Comparison of ENCODE assay signal across 12 cellular contexts in the genomic region with DNA sequence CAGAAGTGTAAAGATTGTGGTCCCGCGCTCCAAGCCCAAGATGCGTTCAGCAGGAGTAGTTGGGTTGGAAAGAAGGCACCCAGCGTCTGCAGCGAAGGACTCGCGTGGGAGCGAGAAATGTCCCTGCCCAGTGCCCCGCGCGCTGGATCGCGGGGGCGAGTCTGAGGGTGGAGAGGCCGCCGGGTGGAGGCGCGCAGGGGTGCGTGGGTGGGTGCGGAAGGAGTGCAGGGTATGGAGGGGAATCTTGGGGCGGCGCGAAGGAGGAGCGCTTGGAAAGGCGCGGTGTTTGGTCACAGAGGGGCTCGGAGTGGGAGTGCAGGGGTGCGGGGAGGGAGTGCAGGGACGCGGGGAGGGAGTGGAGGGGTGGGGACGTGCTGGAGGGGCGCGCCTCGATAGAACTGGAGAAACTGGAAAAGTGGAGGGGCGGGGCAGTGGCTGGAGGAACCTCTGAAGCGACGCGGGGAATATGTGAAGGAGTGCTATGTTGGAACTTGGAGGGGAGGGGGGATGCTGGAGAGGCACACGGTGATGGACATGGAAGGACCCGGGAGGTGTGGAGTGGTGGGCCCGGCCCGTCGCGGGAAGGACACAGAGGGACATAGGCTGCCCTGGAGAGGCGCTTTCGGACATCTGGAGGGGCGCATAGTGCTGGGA. TPM values are rescaled to one million over a fixed set of nuclear protein-coding genes. Genes with fewer than 3 reads are reported as not detected.
DNase-seq lines count a peak whose midpoint lies in the region; ATAC-seq, FAIRE-seq and TF ChIP-seq lines count a peak whose summit lies in the region.
"Had no signal": no experiment of that assay in that cellular context is flagged by ENCODE, and none has a peak within 500 bp of the region (broad histone marks: within the 10 kb centered on the region; RNA-seq: fewer than 3 reads in every experiment).

No MANE protein-coding gene starts in this region.

- no peak overlapping the region for H3K27ac Mint-ChIP-seq in neural progenitor cell
- H3K27ac Mint-ChIP-seq: activated naive CD8-positive, alpha-beta T cell had no signal

- H3K9me3 ChIP-seq in IMR-90 (ENCODE audit: control insufficient read depth, insufficient read depth, low read length) (no peaks in the 10 kb centered on the region), neural progenitor cell (ENCODE audit: low read depth) (no peaks in the 10 kb centered on the region), transverse colon (no peaks in the 10 kb centered on the region)

- H3K14ac ChIP-seq in IMR-90 (replicated peaks; ENCODE audit: low read depth, low read length) = no peak overlapping the region

- H3K23ac ChIP-seq in IMR-90 (ENCODE audit: low read depth, low read length) = no peak overlapping the region

- TF ChIP-seq POLR2A in IMR-90 (IDR thresholded peaks at IDR 0.05; ENCODE audit: low read depth, low read length) (no peak), transverse colon (IDR thresholded peaks at IDR 0.05) (no peak)

- H4K5ac ChIP-seq in IMR-90 (ENCODE audit: low read depth, low read length) = no peak overlapping the region

- peaks cover 11% of the 10 kb centered on the region for H3K9me3 Mint-ChIP-seq in neural progenitor cell

- H3K36me3 ChIP-seq in IMR-90 (ENCODE audit: control insufficient read depth, insufficient read depth, low read length) (no peaks in the 10 kb centered on the region), neural progenitor cell (no peaks in the 10 kb centered on the region), transverse colon (no peaks in the 10 kb centered on the region)

- H2BK120ac ChIP-seq in IMR-90 (ENCODE audit: low read depth, low read length) = no peak overlapping the region

- in situ Hi-C loops in IMR-90 (cut with MboI; ENCODE audit: low sequenced_read_pairs) (loop anchor here (25.0 kb wide), 1 partner anchor 1522 kb away; no protein-coding TSS in a partner anchor), transverse colon (cut with MboI; ENCODE audit: low pct_ligation_motif_present in 1 of 4, low pct_unique_long_range_greater_than_20kb in 1 of 4, low sequenced_read_pairs in 3 of 4) (no loop called here)

- H3K79me1 ChIP-seq in IMR-90 (ENCODE audit: low read depth in 1 of 2, low read length in 2 of 2) = no peaks in the 10 kb centered on the region

- H4K91ac ChIP-seq in IMR-90 (ENCODE audit: insufficient read depth, low read depth, low read length) = no peak overlapping the region

- no peak overlapping the region for H2BK5ac ChIP-seq in IMR-90 (ENCODE audit: low read depth, low read length, poor library complexity, severe bottlenecking)

- no peak overlapping the region for H4K8ac ChIP-seq in IMR-90 (ENCODE audit: low read depth in 2 of 2, low read length in 2 of 2)

- no peak for TF ChIP-seq RAD21 in IMR-90 (IDR thresholded peaks at IDR 0.05; ENCODE audit: low read length)

- ATAC-seq in IMR-90 (ENCODE audit: low read depth) (peak; percentile 32), GM19395 (IDR thresholded peaks at IDR 0.05; ENCODE audit: unreplicated experiment) (no peak)

- CTCF ChIA-PET in IMR-90 (lab: Yijun Ruan, JAX) = no interaction called here

- peak overlapping the region; percentile 60; the same call in 1 of the 2 replicates for H3K4me2 ChIP-seq in IMR-90 (ENCODE audit: low read depth, low read length)
- peak overlapping the region; percentile 85 for H3K4me2 ChIP-seq in neural progenitor cell

- peak overlapping the region; percentile 55 for H2AK9ac ChIP-seq in IMR-90 (replicated peaks; ENCODE audit: low read depth, low read length, poor library complexity)

- H3K4ac ChIP-seq in IMR-90 (ENCODE audit: low read depth, low read length) = no peak overlapping the region

- BruUV-seq in IMR-90 (replicated peaks; lab: Mats Ljungman, UMichigan) = no TSS peak

- H3K56ac ChIP-seq in IMR-90 (ENCODE audit: extremely low read depth, insufficient read depth, low read length) = no peak overlapping the region

- no peak for FAIRE-seq in frontal cortex (lab: Jason Lieb, UNC)
- FAIRE-seq: islet of Langerhans, TTC549 had no signal

- H3K27ac ChIP-seq in IMR-90 (ENCODE audit: insufficient read depth, low read length) (no peak overlapping the region), neural progenitor cell (no peak overlapping the region), transverse colon (no peak overlapping the region)

- H3K18ac ChIP-seq in IMR-90 (ENCODE audit: low read depth, low read length) = no peak overlapping the region

- no peak for TF ChIP-seq CTCF in IMR-90 (conservative IDR thresholded peaks at IDR 0.05; ENCODE audit: low read depth, low read length)
- TF ChIP-seq CTCF in fibroblast of pulmonary artery (IDR thresholded peaks at IDR 0.05; ENCODE audit: low read length, missing control alignments) = no peak
- no peak for TF ChIP-seq CTCF in neural progenitor cell (IDR thresholded peaks at IDR 0.05)
- TF ChIP-seq CTCF in transverse colon (IDR thresholded peaks at IDR 0.05) = no peak

- H3K9me1 ChIP-seq in IMR-90 (ENCODE audit: insufficient read depth, low read length) = no peaks in the 10 kb centered on the region

- H3K27me3 ChIP-seq in IMR-90 (ENCODE audit: control insufficient read depth, insufficient read depth, low read length) (peaks cover 19% of the 10 kb centered on the region), neural progenitor cell (peaks cover 34% of the 10 kb centered on the region), transverse colon (peaks cover 25% of the 10 kb centered on the region)

- H3K36me3 Mint-ChIP-seq in neural progenitor cell = no peaks in the 10 kb centered on the region
- H3K36me3 Mint-ChIP-seq: activated naive CD8-positive, alpha-beta T cell had no signal

- no peak overlapping the region for H3K9ac ChIP-seq in IMR-90 (ENCODE audit: low read depth, low read length)
- no peak overlapping the region for H3K9ac ChIP-seq in neural progenitor cell

- H3K4me1 ChIP-seq in IMR-90 (ENCODE audit: control insufficient read depth, insufficient read depth, low read length) (no peaks in the 10 kb centered on the region; the same call in 1 of the 2 replicates), neural progenitor cell (no peaks in the 10 kb centered on the region), transverse colon (no peaks in the 10 kb centered on the region)

- H2BK20ac ChIP-seq in IMR-90 (ENCODE audit: low read depth, low read length) = no peak overlapping the region

- H2AFZ ChIP-seq in IMR-90 (replicated peaks; ENCODE audit: low read length, poor library complexity) (peak overlapping the region; percentile 72), neural progenitor cell (replicated peaks) (peak overlapping the region; percentile 96)

- H4K20me1 ChIP-seq in IMR-90 (ENCODE audit: insufficient read depth, low read length) (no peaks in the 10 kb centered on the region), neural progenitor cell (ENCODE audit: low read depth) (no peaks in the 10 kb centered on the region)

- no peaks in the 10 kb centered on the region for H3K79me2 ChIP-seq in neural progenitor cell (ENCODE audit: low read depth)

- dilution Hi-C loops in IMR-90 (cut with HindIII; ENCODE audit: low sequenced_read_pairs, unreplicated experiment) = no loop called here

- WGBS in IMR-90 (ENCODE audit: extremely low coverage in 2 of 2, insufficient read length in 1 of 2), 2 experiments = 2% methylated on average over 24 of the region's 47 CpGs; no CpG with 5 or more reads in 1 of the 2 experiments
- 9 to 18% methylated on average over 19 to 46 of the region's 47 CpGs for WGBS in transverse colon (ENCODE audit: low coverage in 1 of 2), 2 donors

- DNase-seq in AG08396 (ENCODE audit: low spot score) (peak; percentile 25), IMR-90 (no peak), fibroblast of pulmonary artery (ENCODE audit: low read depth) (no peak), neural progenitor cell (ENCODE audit: low spot score) (peak; percentile 57), frontal cortex (ENCODE audit: low spot score in 2 of 2) (no peak), NCI-H2227 treated with DMSO at 0.1 percent for 48 hours (lab: John Stamatoyannopoulos, UW) (no peak), transverse colon (no peak)
- DNase-seq: NCI-H226 had no signal

- intact Hi-C loops in IMR-90 (cut with micrococcal nuclease) = no loop called here
- intact Hi-C loops in transverse colon (cut with DNase I; ENCODE audit: low total_unique reads) = no loop called here

- H2AK5ac ChIP-seq in IMR-90 (ENCODE audit: low read depth, low read length) = no peak overlapping the region

- peak overlapping the region; percentile 89 for H3K4me3 Mint-ChIP-seq in neural progenitor cell
- H3K4me3 Mint-ChIP-seq: activated naive CD8-positive, alpha-beta T cell had no signal

- peaks cover 22% of the 10 kb centered on the region for H3K27me3 Mint-ChIP-seq in neural progenitor cell (ENCODE audit: insufficient read depth, low read depth)

- no peaks in the 10 kb centered on the region for H3F3A ChIP-seq in neural progenitor cell (ENCODE audit: low read depth)

- H3K4me3 ChIP-seq in IMR-90 (ENCODE audit: insufficient read depth, low read depth, low read length) (peak overlapping the region; percentile 17; the same call in 1 of the 2 replicates), fibroblast of pulmonary artery (replicated peaks; ENCODE audit: low read depth, low read length) (peak overlapping the region; percentile 49), neural progenitor cell (peak overlapping the region; percentile 63), transverse colon (peak overlapping the region in 2 of 4 donors; percentile 11 to 33)

- no peak overlapping the region for H2BK15ac ChIP-seq in IMR-90 (ENCODE audit: low read depth, low read length)

- POLR2A ChIA-PET in IMR-90 (lab: Charles Lee; ENCODE audit: unreplicated experiment) = no interaction called here

- H3K4me1 Mint-ChIP-seq in neural progenitor cell = peaks cover 7% of the 10 kb centered on the region

- TF ChIP-seq EP300 in transverse colon (IDR thresholded peaks at IDR 0.05; ENCODE audit: low read depth) = no peak

TF ChIP-seq in IMR-90, 13 proteins besides CTCF, POLR2A, EP300 and RAD21 (continues in another document):
- TF ChIP-seq, protein P1, sequence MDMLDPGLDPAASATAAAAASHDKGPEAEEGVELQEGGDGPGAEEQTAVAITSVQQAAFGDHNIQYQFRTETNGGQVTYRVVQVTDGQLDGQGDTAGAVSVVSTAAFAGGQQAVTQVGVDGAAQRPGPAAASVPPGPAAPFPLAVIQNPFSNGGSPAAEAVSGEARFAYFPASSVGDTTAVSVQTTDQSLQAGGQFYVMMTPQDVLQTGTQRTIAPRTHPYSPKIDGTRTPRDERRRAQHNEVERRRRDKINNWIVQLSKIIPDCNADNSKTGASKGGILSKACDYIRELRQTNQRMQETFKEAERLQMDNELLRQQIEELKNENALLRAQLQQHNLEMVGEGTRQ (IDR thresholded peaks at IDR 0.05; ENCODE audit: low read depth, low read length) = no peak
- TF ChIP-seq MXI1 (IDR thresholded peaks at IDR 0.05; ENCODE audit: borderline replicate concordance, low read depth, low read length) (no peak), RCOR1 (IDR thresholded peaks at IDR 0.05; ENCODE audit: insufficient replicate concordance, low read length) (no peak)

RNA-seq across cellular contexts. Expression of a gene that starts 21.1 kb away (rescaled TPM):
- total RNA-seq in IMR-90 (2012; rRNA removed) (under 0.01 TPM in 1 of 2 replicates, not detected in the other), neural progenitor cell (ENCODE audit: low replicate concordance) (0.15 and 0.19 TPM in 2 replicates), frontal cortex (0.82 TPM), transverse colon (not detected)
- polyA plus RNA-seq in IMR-90 (2012; rRNA removed) = 0.06 TPM in 1 of 2 replicates, not detected in the other
- polyA plus RNA-seq in IMR-90 (2012; cell fraction: cytosol; rRNA removed) = not detected in 2 replicates
- 0.04 TPM in 1 of 2 replicates, not detected in the other for polyA plus RNA-seq in IMR-90 (2012; cell fraction: nucleus; rRNA removed; ENCODE audit: low replicate concordance)

Comparison
In these comparisons a context has a peak if more than half of its experiments do, and no peak if none do; other contexts are left out.
1. DNase-seq: peak in AG08396 (single experiment) and neural progenitor cell (single experiment); none in IMR-90 (single experiment), fibroblast of pulmonary artery (single experiment), frontal cortex (0 of 2), NCI-H2227 treated with DMSO at 0.1 percent for 48 hours (single experiment) and transverse colon (single experiment).